In genomic region chr1:25804244-25804963, GRCh38 we compare ENCODE assay signal across 11 cellular contexts. TPM values are rescaled to one million over a fixed set of nuclear protein-coding genes. Genes with fewer than 3 reads are reported as not detected.
DNase-seq lines count a peak whose midpoint lies in the region; ATAC-seq, FAIRE-seq and TF ChIP-seq lines count a peak whose summit lies in the region.
"Had no signal": no experiment of that assay in that cellular context is flagged by ENCODE, and none has a peak within 500 bp of the region (broad histone marks: within the 10 kb centered on the region; RNA-seq: fewer than 3 reads in every experiment).

No MANE protein-coding gene starts in this region.

- intact Hi-C loops in CD4-positive, alpha-beta T cell (cut with DNase I, micrococcal nuclease): no loop called here
- intact Hi-C loops in posterior cingulate gyrus (cut with DNase I): no loop called here

- H3K4me2 ChIP-seq in astrocyte (ENCODE audit: low read length) (peak overlapping the region; percentile 25), trophoblast cell (ENCODE audit: low read length) (no peak overlapping the region)

- H4K20me1 ChIP-seq in astrocyte (ENCODE audit: insufficient read depth, low read length): peaks cover 26% of the 10 kb centered on the region

- no peak overlapping the region for H4K8ac ChIP-seq in trophoblast cell (ENCODE audit: low read depth, low read length)

- no peak overlapping the region for H4K91ac ChIP-seq in trophoblast cell (ENCODE audit: low read depth, low read length)

- no peaks in the 10 kb centered on the region for H3K9me3 Mint-ChIP-seq in CD4-positive, alpha-beta T cell
- no peaks in the 10 kb centered on the region for H3K9me3 Mint-ChIP-seq in astrocyte (ENCODE audit: unreplicated experiment)

- FAIRE-seq in astrocyte (lab: Jason Lieb, UNC): peak; percentile 66

- CTCF ChIA-PET in CD4-positive, alpha-beta T cell (lab: Charles Lee): no interaction called here

- H3K4ac ChIP-seq in trophoblast cell (ENCODE audit: low read depth, low read length): no peak overlapping the region

- H3K14ac ChIP-seq in trophoblast cell (ENCODE audit: low read length): no peak overlapping the region

- H3K23ac ChIP-seq in trophoblast cell (ENCODE audit: low read length): no peak overlapping the region

- H3K4me1 ChIP-seq in astrocyte (ENCODE audit: insufficient read depth, low read length) (peaks cover 28% of the 10 kb centered on the region), trophoblast cell (ENCODE audit: control insufficient read depth in 1 of 2, insufficient read depth in 2 of 2, low read length in 2 of 2) (peaks cover 10 to 11% of the 10 kb centered on the region in 2 experiments)

- H3K4me3 ChIP-seq in astrocyte (ENCODE audit: insufficient read depth, low read depth, low read length) (no peak overlapping the region), trophoblast cell (ENCODE audit: low read depth, low read length) (no peak overlapping the region)

- H4K12ac ChIP-seq in trophoblast cell (ENCODE audit: low read depth, low read length): no peak overlapping the region

- peaks cover 50% of the 10 kb centered on the region for H3K4me1 Mint-ChIP-seq in CD4-positive, alpha-beta T cell (ENCODE audit: low read depth)
- peaks cover 9% of the 10 kb centered on the region for H3K4me1 Mint-ChIP-seq in astrocyte (ENCODE audit: low read depth, unreplicated experiment)

- no peaks in the 10 kb centered on the region for H3K9me3 ChIP-seq in CD4-positive, alpha-beta T cell (ENCODE audit: control insufficient read depth, low read length)
- H3K9me3 ChIP-seq in astrocyte (ENCODE audit: insufficient read depth, low read depth, low read length) (no peaks in the 10 kb centered on the region), trophoblast cell (ENCODE audit: insufficient read depth, low read depth, low read length) (no peaks in the 10 kb centered on the region)

- peaks cover 35% of the 10 kb centered on the region for H3K36me3 Mint-ChIP-seq in CD4-positive, alpha-beta T cell (ENCODE audit: low read depth)
- H3K36me3 Mint-ChIP-seq in astrocyte (ENCODE audit: low read depth, unreplicated experiment): peaks cover 14% of the 10 kb centered on the region

- H2BK12ac ChIP-seq in trophoblast cell (ENCODE audit: low read length): no peak overlapping the region

- H3K79me1 ChIP-seq in trophoblast cell (ENCODE audit: low read length): peaks cover 3% of the 10 kb centered on the region

- POLR2A ChIA-PET in CD4-positive, alpha-beta T cell (lab: Charles Lee): no interaction called here

- H3K27me3 ChIP-seq in CD4-positive, alpha-beta T cell (ENCODE audit: control insufficient read depth, insufficient read depth, low read length): no peaks in the 10 kb centered on the region
- no peaks in the 10 kb centered on the region for H3K27me3 ChIP-seq in astrocyte (ENCODE audit: insufficient read depth, low read length)
- no peaks in the 10 kb centered on the region for H3K27me3 ChIP-seq in trophoblast cell (ENCODE audit: insufficient read depth, low read length)

- H3K36me3 ChIP-seq in astrocyte (ENCODE audit: insufficient read depth, low read length) (peaks cover 5% of the 10 kb centered on the region), trophoblast cell (ENCODE audit: control insufficient read depth in 1 of 2, insufficient read depth in 2 of 2, low read length in 2 of 2) (peaks cover 26 to 29% of the 10 kb centered on the region in 2 experiments)

- no peak overlapping the region for H2AK5ac ChIP-seq in trophoblast cell (ENCODE audit: low read length)

- H2AFZ ChIP-seq in astrocyte (ENCODE audit: low read depth, low read length) (no peak overlapping the region), trophoblast cell (ENCODE audit: insufficient read depth, low read length, poor library complexity) (no peak overlapping the region)

- H2BK120ac ChIP-seq in trophoblast cell (ENCODE audit: insufficient read depth, low read length, poor library complexity): no peak overlapping the region

- peak overlapping the region; percentile 51 for H3K4me3 Mint-ChIP-seq in CD4-positive, alpha-beta T cell
- no peak overlapping the region for H3K4me3 Mint-ChIP-seq in astrocyte (ENCODE audit: unreplicated experiment)

- peaks cover 15% of the 10 kb centered on the region for H3K79me2 ChIP-seq in astrocyte (ENCODE audit: insufficient read depth, low read length)
- H3K79me2 ChIP-seq in trophoblast cell (ENCODE audit: control insufficient read depth, insufficient read depth, low read length, poor library complexity): peaks cover 4% of the 10 kb centered on the region

- no peak for DNase-seq in CD4-positive, alpha-beta T cell
- DNase-seq in GM20000 (ENCODE audit: low spot score) (peak; percentile 74), astrocyte (ENCODE audit: low read depth) (peak; percentile 46), myocyte (ENCODE audit: low read depth) (peak; percentile 33), posterior cingulate gyrus (no peak), cerebellum (ENCODE audit: low spot score) (no peak), trophoblast cell (no peak), EL (no peak)
- DNase-seq: DMS53, NCI-H526, T-helper 2 cell had no signal

- ATAC-seq in CD4-positive, alpha-beta T cell (ENCODE audit: poor library complexity): no peak

- TF ChIP-seq CTCF in CD4-positive, alpha-beta T cell (IDR thresholded peaks at IDR 0.05): no peak
- TF ChIP-seq CTCF in GM20000 (IDR thresholded peaks at IDR 0.05; ENCODE audit: extremely low read depth, missing control alignments) (no peak), astrocyte (IDR thresholded peaks at IDR 0.05; ENCODE audit: insufficient read depth, low read depth, low read length) (no peak)

- no peak overlapping the region for H3K27ac Mint-ChIP-seq in CD4-positive, alpha-beta T cell
- no peak overlapping the region for H3K27ac Mint-ChIP-seq in astrocyte (ENCODE audit: unreplicated experiment)

- H3K27me3 Mint-ChIP-seq in CD4-positive, alpha-beta T cell: no peaks in the 10 kb centered on the region
- no peaks in the 10 kb centered on the region for H3K27me3 Mint-ChIP-seq in astrocyte (ENCODE audit: low read depth, unreplicated experiment)

- no peak overlapping the region for H3K18ac ChIP-seq in trophoblast cell (ENCODE audit: low read length)

- no CpG with 5 or more reads among the region's 10 CpGs for WGBS in trophoblast cell (ENCODE audit: extremely low coverage, insufficient coverage, insufficient read length)

- H3K27ac ChIP-seq in CD4-positive, alpha-beta T cell (ENCODE audit: low read depth, low read length): no peak overlapping the region
- H3K27ac ChIP-seq in astrocyte (ENCODE audit: low read depth, low read length) (no peak overlapping the region), trophoblast cell (ENCODE audit: low read depth, low read length) (no peak overlapping the region)

- no peak overlapping the region for H2BK5ac ChIP-seq in trophoblast cell (ENCODE audit: low read depth, low read length, poor library complexity)

- H3K9ac ChIP-seq in astrocyte (ENCODE audit: low read length) (no peak overlapping the region), trophoblast cell (ENCODE audit: low read length) (no peak overlapping the region)

RNA-seq across cellular contexts. Expression of gene SELENON, which starts 4.4 kb away (rescaled TPM):
- 10 to 100 TPM; 25.3 to 25.7 TPM for total RNA-seq in CD4-positive, alpha-beta T cell
- total RNA-seq in astrocyte: 64.1 and 67.0 TPM in 2 replicates
- total RNA-seq in myocyte: 18.7 and 19.1 TPM in 2 replicates
- polyA plus RNA-seq in myocyte (2012): 62.3 TPM
- total RNA-seq in cerebellum: 21.6 TPM
- polyA plus RNA-seq in trophoblast cell (2013): 54.3 and 54.5 TPM in 2 replicates

RNA-seq across cellular contexts. Expression of gene MTFR1L, which starts 15.3 kb away (rescaled TPM):
- total RNA-seq in CD4-positive, alpha-beta T cell: 10 to 100 TPM; 25.5 to 28.0 TPM
- total RNA-seq in astrocyte: 44.6 and 51.2 TPM in 2 replicates
- total RNA-seq in myocyte: 81.2 and 81.6 TPM in 2 replicates
- 83.1 TPM for polyA plus RNA-seq in myocyte (2012)
- 39.0 TPM for total RNA-seq in cerebellum
- 31.2 and 31.6 TPM in 2 replicates for polyA plus RNA-seq in trophoblast cell (2013)

RNA-seq across cellular contexts. Expression of gene AUNIP, which starts 54.9 kb away (rescaled TPM):
- not detected for total RNA-seq in CD4-positive, alpha-beta T cell
- total RNA-seq in astrocyte (1.3 and 2.1 TPM in 2 replicates), myocyte (0.70 and 2.3 TPM in 2 replicates), cerebellum (1.9 TPM)
- 0.90 TPM for polyA plus RNA-seq in myocyte (2012)
- polyA plus RNA-seq in trophoblast cell (2013): 9.2 and 9.4 TPM in 2 replicates

Comparison
In these comparisons a context has a peak if more than half of its experiments do, and no peak if none do; other contexts are left out.
1. DNase-seq: peak in GM20000 (single experiment), astrocyte (single experiment) and myocyte (single experiment); none in CD4-positive, alpha-beta T cell (0 of 10), posterior cingulate gyrus (0 of 10), cerebellum (single experiment), trophoblast cell (0 of 2) and EL (single experiment).